10 cellular contexts compared by ENCODE assay signal in the genomic region with DNA sequence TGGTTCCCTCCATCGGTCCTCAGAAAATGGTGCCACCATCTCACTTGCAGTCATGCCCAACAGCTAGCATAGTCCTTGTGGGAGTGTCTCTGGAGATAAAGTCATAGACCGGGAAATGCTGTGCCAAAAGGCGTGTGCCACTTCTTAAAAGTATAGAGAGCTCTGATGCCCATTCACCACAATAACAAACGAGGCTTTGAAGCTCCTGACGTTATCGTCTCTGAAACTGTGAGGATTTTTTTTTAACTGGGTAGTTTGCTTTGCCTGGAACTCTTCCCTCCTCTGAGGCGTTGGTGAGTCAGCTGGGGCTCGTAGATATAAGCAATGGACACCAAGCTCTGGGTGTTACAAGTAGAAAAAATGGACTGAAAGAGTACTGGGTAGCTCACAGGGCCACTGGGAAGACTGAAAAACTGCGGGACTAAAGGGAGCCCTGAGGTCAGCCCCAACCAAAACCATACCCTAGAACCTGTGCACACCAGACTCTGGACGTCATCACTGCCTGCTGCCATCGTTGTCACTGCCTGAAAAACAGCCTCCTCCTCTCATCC.
DNase-seq lines count a peak whose midpoint lies in the region; ATAC-seq and TF ChIP-seq lines count a peak whose summit lies in the region.
"Had no signal": no experiment of that assay in that cellular context is flagged by ENCODE, and none has a peak within 500 bp of the region (broad histone marks: within the 10 kb centered on the region; RNA-seq: fewer than 3 reads in every experiment).

No MANE protein-coding gene starts in this region.

- H3K4me3 Mint-ChIP-seq in endodermal cell: no peak overlapping the region

- no peak overlapping the region for H3K27ac ChIP-seq in substantia nigra (ENCODE audit: low read depth, low read length, poor library complexity, severe bottlenecking)
- no peak overlapping the region for H3K27ac ChIP-seq in endodermal cell (ENCODE audit: low read depth, low read length)

- peak; percentile 27 for DNase-seq in HPDE6-E6E7 (ENCODE audit: extremely low spot score)
- peak; percentile 43 to 48 for DNase-seq in activated CD4-positive, alpha-beta T cell treated with anti-CD3 and anti-CD28 coated beads, Interleukin-2, amount 50 U/mL, for 4 hours
- DNase-seq in stimulated activated CD4-positive, alpha-beta T cell treated with anti-CD3 and anti-CD28 coated beads, Interleukin-4, amount 100 ng/mL, for 24 hours: peak; percentile 69
- no peak for DNase-seq in substantia nigra (lab: John Stamatoyannopoulos, UW)
- no peak for DNase-seq in Kasumi-1 (lab: John Stamatoyannopoulos, UW)
- no peak for DNase-seq in endodermal cell
- DNase-seq: activated B cell treated with CpG ODN at 0.5 μM for 24 hours had no signal

- H3K4me3 ChIP-seq in endodermal cell (ENCODE audit: low read length): no peak overlapping the region

- no peaks in the 10 kb centered on the region for H3K27me3 Mint-ChIP-seq in endodermal cell (ENCODE audit: insufficient read depth)
- H3K27me3 Mint-ChIP-seq: activated B cell treated with CpG ODN at 0.5 μM for 24 hours, memory B cell had no signal

- no peaks in the 10 kb centered on the region for H3K36me3 ChIP-seq in endodermal cell (ENCODE audit: control insufficient read depth, insufficient read depth, low read length)

- H3K27me3 ChIP-seq in endodermal cell (ENCODE audit: control insufficient read depth, insufficient read depth, low read length, poor library complexity, severe bottlenecking): no peaks in the 10 kb centered on the region

- WGBS in endodermal cell (ENCODE audit: insufficient coverage in 1 of 2, insufficient read length in 1 of 2), 2 experiments: 95 to 96% methylated on average over 8 to 11 of the region's 11 CpGs

- peak; percentile 59 for ATAC-seq in esophagus mucosa
- ATAC-seq in GM18867 (IDR thresholded peaks at IDR 0.05; ENCODE audit: unreplicated experiment): no peak

- no peaks in the 10 kb centered on the region for H3K9me3 Mint-ChIP-seq in endodermal cell
- H3K9me3 Mint-ChIP-seq: activated B cell treated with CpG ODN at 0.5 μM for 24 hours, memory B cell had no signal

- no peaks in the 10 kb centered on the region for H3K4me1 Mint-ChIP-seq in endodermal cell

- no peak overlapping the region for H3K9ac ChIP-seq in endodermal cell (ENCODE audit: extremely low read depth, low read length, poor library complexity, severe bottlenecking)

- no peak for TF ChIP-seq CTCF in endodermal cell (conservative IDR thresholded peaks at IDR 0.05)

- no peak overlapping the region for H3K27ac Mint-ChIP-seq in endodermal cell
- H3K27ac Mint-ChIP-seq: activated B cell treated with CpG ODN at 0.5 μM for 24 hours had no signal

- H3K36me3 Mint-ChIP-seq in endodermal cell (ENCODE audit: low read depth): no peaks in the 10 kb centered on the region
- H3K36me3 Mint-ChIP-seq: memory B cell had no signal

- no peaks in the 10 kb centered on the region for H3K9me3 ChIP-seq in endodermal cell (ENCODE audit: control insufficient read depth, low read length)

- no peaks in the 10 kb centered on the region for H3K4me1 ChIP-seq in endodermal cell (ENCODE audit: control insufficient read depth, insufficient read depth, low read length)

Comparison
In these comparisons a context has a peak if more than half of its experiments do, and no peak if none do; other contexts are left out.
1. DNase-seq: peak in HPDE6-E6E7 (single experiment), activated CD4-positive, alpha-beta T cell treated with anti-CD3 and anti-CD28 coated beads, Interleukin-2, amount 50 U/mL, for 4 hours (2 of 2) and stimulated activated CD4-positive, alpha-beta T cell treated with anti-CD3 and anti-CD28 coated beads, Interleukin-4, amount 100 ng/mL, for 24 hours (single experiment); none in substantia nigra (0 of 49), Kasumi-1 (0 of 2) and endodermal cell (single experiment).